ENCODE assay signal across 19 cellular contexts in the genomic region with DNA sequence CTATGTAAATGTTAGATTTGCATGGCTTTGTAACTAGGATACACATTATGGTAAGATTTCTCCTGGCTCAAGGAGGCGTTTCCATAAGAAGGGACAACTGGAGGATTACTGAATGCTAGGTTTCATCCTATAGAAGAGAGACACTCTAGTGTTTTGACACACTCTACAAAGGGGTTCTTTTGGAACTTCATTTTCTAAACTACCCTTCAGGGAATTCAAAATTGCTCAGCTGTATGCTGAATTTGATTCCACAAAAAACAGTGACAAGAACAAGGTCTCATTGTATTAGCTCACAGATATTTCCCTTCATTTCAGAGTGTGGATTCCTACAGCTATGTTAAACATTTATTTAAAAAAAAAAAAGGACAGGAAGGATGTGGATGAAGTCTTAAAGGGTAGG.
DNase-seq lines count a peak whose midpoint lies in the region; ATAC-seq and TF ChIP-seq lines count a peak whose summit lies in the region.
"Had no signal": no experiment of that assay in that cellular context is flagged by ENCODE, and none has a peak within 500 bp of the region (broad histone marks: within the 10 kb centered on the region; RNA-seq: fewer than 3 reads in every experiment).

No MANE protein-coding gene starts in this region.

- H3K27me3 ChIP-seq in GM23338 (ENCODE audit: insufficient read depth), result no peaks in the 10 kb centered on the region
- H3K27me3 ChIP-seq: BE2C, BLaER1 had no signal

- TF ChIP-seq CTCF in GM23338 (conservative IDR thresholded peaks at IDR 0.05; ENCODE audit: low read depth in 2 of 2), result no peak

- no peaks in the 10 kb centered on the region for H3K9me2 ChIP-seq in GM23338 (ENCODE audit: insufficient read depth)

- H3K4me2 ChIP-seq in GM23338, result peak overlapping the region; percentile 11; the same call in 1 of the 2 replicates
- H3K4me2 ChIP-seq: BLaER1 had no signal

- H3K4me1 Mint-ChIP-seq in GM23338, result peaks cover 11% of the 10 kb centered on the region
- no peaks in the 10 kb centered on the region for H3K4me1 Mint-ChIP-seq in activated T-cell treated with anti-CD3 and anti-CD28 coated beads, Interleukin-2, amount 50 U/mL, for 4 hours (ENCODE audit: low read depth)
- H3K4me1 Mint-ChIP-seq: CD14-positive monocyte had no signal

- H2AFZ ChIP-seq in GM23338, result no peak overlapping the region

- no peaks in the 10 kb centered on the region for H3K79me2 ChIP-seq in GM23338 (replicated peaks; ENCODE audit: insufficient read depth)

- no peak overlapping the region for H3K4me3 ChIP-seq in GM23338
- H3K4me3 ChIP-seq: BLaER1 had no signal

- H3K27ac ChIP-seq in GM23338 (ENCODE audit: low read depth), result no peak overlapping the region
- H3K27ac ChIP-seq: BLaER1 had no signal

- H3K4me1 ChIP-seq in GM23338 (ENCODE audit: insufficient read depth), result peaks cover 9% of the 10 kb centered on the region
- H3K4me1 ChIP-seq: BE2C, BLaER1 had no signal

- H3F3A ChIP-seq in GM23338 (replicated peaks; ENCODE audit: low read depth), result no peaks in the 10 kb centered on the region

- peaks cover 38% of the 10 kb centered on the region for H3K9me3 Mint-ChIP-seq in GM23338
- H3K9me3 Mint-ChIP-seq in activated T-cell treated with anti-CD3 and anti-CD28 coated beads, Interleukin-2, amount 50 U/mL, for 4 hours, result peaks cover 16% of the 10 kb centered on the region

- peaks cover 38% of the 10 kb centered on the region for H3K36me3 Mint-ChIP-seq in GM23338 (ENCODE audit: low read depth)
- peaks cover 2% of the 10 kb centered on the region for H3K36me3 Mint-ChIP-seq in activated T-cell treated with anti-CD3 and anti-CD28 coated beads, Interleukin-2, amount 50 U/mL, for 4 hours (ENCODE audit: insufficient read depth)
- H3K36me3 Mint-ChIP-seq: CD14-positive monocyte had no signal

- no peaks in the 10 kb centered on the region for H4K20me1 ChIP-seq in GM23338 (replicated peaks; ENCODE audit: insufficient read depth)
- H4K20me1 ChIP-seq: BLaER1 had no signal

- no peak overlapping the region for H3K4me3 Mint-ChIP-seq in GM23338
- H3K4me3 Mint-ChIP-seq in activated T-cell treated with anti-CD3 and anti-CD28 coated beads, Interleukin-2, amount 50 U/mL, for 4 hours, result no peak overlapping the region
- H3K4me3 Mint-ChIP-seq: CD14-positive monocyte; CD4-positive, alpha-beta memory T cell; CD4-positive, CD25-positive, alpha-beta regulatory T cell; CD8-positive, alpha-beta memory T cell had no signal

- peaks cover 10% of the 10 kb centered on the region for H3K36me3 ChIP-seq in GM23338 (ENCODE audit: insufficient read depth)
- H3K36me3 ChIP-seq: BE2C, BLaER1 had no signal

- H3K27ac Mint-ChIP-seq in GM23338, result no peak overlapping the region
- H3K27ac Mint-ChIP-seq: CD14-positive monocyte; CD4-positive, alpha-beta memory T cell; CD4-positive, CD25-positive, alpha-beta regulatory T cell; CD8-positive, alpha-beta memory T cell had no signal

- DNase-seq in GM23338 (ENCODE audit: low spot score) (no peak), RPMI7951 (ENCODE audit: low read depth) (peak; percentile 31), foreskin melanocyte (peak; percentile 65)
- no peak for DNase-seq in activated T-cell treated with anti-CD3 and anti-CD28 coated beads, Interleukin-2, amount 50 U/mL, for 4 hours
- no peak for DNase-seq in NK-92 treated with Interleukin-12 subunit alpha and Interleukin-12 subunit beta, amount 100 ng/mL, for 24 hours (lab: John Stamatoyannopoulos, UW)
- DNase-seq: 8988T; ACHN; BE2C; C1 segment of cervical spinal cord; Caco-2; Calu3; CD4-positive, alpha-beta memory T cell; CD4-positive, CD25-positive, alpha-beta regulatory T cell; CD8-positive, alpha-beta memory T cell; DMS79 treated with DMSO at 0.1 percent for 48 hours; GF-D8 had no signal

- ATAC-seq in GM23338 (no peak), HG02981 (IDR thresholded peaks at IDR 0.05; ENCODE audit: unreplicated experiment) (no peak)
- no peak for ATAC-seq in activated T-cell treated with anti-CD3 and anti-CD28 coated beads, Interleukin-2, amount 50 U/mL, for 4 hours

- peaks cover 3% of the 10 kb centered on the region for H3K27me3 Mint-ChIP-seq in GM23338 (ENCODE audit: insufficient read depth, low read depth, poor library complexity)
- H3K27me3 Mint-ChIP-seq in activated T-cell treated with anti-CD3 and anti-CD28 coated beads, Interleukin-2, amount 50 U/mL, for 4 hours (ENCODE audit: low read depth), result no peaks in the 10 kb centered on the region
- H3K27me3 Mint-ChIP-seq: CD4-positive, alpha-beta memory T cell; CD4-positive, CD25-positive, alpha-beta regulatory T cell; CD8-positive, alpha-beta memory T cell had no signal

TF ChIP-seq in GM23338, 12 proteins besides CTCF, POLR2A, EP300 and RAD21 (continues in another document):
- TF ChIP-seq, protein P1, sequence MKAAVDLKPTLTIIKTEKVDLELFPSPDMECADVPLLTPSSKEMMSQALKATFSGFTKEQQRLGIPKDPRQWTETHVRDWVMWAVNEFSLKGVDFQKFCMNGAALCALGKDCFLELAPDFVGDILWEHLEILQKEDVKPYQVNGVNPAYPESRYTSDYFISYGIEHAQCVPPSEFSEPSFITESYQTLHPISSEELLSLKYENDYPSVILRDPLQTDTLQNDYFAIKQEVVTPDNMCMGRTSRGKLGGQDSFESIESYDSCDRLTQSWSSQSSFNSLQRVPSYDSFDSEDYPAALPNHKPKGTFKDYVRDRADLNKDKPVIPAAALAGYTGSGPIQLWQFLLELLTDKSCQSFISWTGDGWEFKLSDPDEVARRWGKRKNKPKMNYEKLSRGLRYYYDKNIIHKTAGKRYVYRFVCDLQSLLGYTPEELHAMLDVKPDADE (IDR thresholded peaks at IDR 0.05), result no peak
- TF ChIP-seq, protein P2, sequence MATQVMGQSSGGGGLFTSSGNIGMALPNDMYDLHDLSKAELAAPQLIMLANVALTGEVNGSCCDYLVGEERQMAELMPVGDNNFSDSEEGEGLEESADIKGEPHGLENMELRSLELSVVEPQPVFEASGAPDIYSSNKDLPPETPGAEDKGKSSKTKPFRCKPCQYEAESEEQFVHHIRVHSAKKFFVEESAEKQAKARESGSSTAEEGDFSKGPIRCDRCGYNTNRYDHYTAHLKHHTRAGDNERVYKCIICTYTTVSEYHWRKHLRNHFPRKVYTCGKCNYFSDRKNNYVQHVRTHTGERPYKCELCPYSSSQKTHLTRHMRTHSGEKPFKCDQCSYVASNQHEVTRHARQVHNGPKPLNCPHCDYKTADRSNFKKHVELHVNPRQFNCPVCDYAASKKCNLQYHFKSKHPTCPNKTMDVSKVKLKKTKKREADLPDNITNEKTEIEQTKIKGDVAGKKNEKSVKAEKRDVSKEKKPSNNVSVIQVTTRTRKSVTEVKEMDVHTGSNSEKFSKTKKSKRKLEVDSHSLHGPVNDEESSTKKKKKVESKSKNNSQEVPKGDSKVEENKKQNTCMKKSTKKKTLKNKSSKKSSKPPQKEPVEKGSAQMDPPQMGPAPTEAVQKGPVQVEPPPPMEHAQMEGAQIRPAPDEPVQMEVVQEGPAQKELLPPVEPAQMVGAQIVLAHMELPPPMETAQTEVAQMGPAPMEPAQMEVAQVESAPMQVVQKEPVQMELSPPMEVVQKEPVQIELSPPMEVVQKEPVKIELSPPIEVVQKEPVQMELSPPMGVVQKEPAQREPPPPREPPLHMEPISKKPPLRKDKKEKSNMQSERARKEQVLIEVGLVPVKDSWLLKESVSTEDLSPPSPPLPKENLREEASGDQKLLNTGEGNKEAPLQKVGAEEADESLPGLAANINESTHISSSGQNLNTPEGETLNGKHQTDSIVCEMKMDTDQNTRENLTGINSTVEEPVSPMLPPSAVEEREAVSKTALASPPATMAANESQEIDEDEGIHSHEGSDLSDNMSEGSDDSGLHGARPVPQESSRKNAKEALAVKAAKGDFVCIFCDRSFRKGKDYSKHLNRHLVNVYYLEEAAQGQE (IDR thresholded peaks at IDR 0.05; ENCODE audit: unreplicated experiment), result no peak

Comparison
In these comparisons a context has a peak if more than half of its experiments do, and no peak if none do; other contexts are left out.
1. DNase-seq: peak in RPMI7951 (single experiment) and foreskin melanocyte (single experiment); none in GM23338 (single experiment), activated T-cell treated with anti-CD3 and anti-CD28 coated beads, Interleukin-2, amount 50 U/mL, for 4 hours (single experiment) and NK-92 treated with Interleukin-12 subunit alpha and Interleukin-12 subunit beta, amount 100 ng/mL, for 24 hours (single experiment).